In the genomic region with DNA sequence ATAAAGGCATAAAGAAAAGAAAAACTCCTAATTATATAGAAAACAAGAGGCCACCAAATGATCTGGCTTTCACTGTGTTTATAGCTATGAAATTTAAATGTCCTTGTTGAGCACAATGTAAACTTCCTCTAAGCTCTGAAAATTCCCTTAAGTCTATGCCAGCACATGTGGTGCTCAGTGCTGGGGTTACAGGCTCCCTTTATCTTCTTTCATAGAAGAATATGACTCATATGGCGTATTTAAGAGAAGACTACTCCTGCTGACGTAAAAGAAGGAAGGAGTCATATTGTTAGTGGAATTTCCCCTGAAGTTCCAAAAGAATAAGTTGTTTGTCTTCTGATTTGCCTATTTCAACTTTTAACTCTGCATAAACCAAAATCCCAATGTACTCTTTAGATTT, we compare ENCODE assay signal across 9 cellular contexts. TPM values are rescaled to one million over a fixed set of nuclear protein-coding genes. Genes with fewer than 3 reads are reported as not detected.
A peak's percentile ranks its signal among the peaks of the same experiment; 100 is the strongest.
DNase-seq lines count a peak whose midpoint lies in the region; ATAC-seq and TF ChIP-seq lines count a peak whose summit lies in the region.
"Had no signal": no experiment of that assay in that cellular context is flagged by ENCODE, and none has a peak within 500 bp of the region (broad histone marks: within the 10 kb centered on the region; RNA-seq: fewer than 3 reads in every experiment).

No MANE protein-coding gene starts in this region.

- no peak overlapping the region for H2AFZ ChIP-seq in H9 (ENCODE audit: low read length)
- H2AFZ ChIP-seq: parathyroid adenoma had no signal

- no peak overlapping the region for H2BK20ac ChIP-seq in H9 (ENCODE audit: low read depth, low read length, poor library complexity, severe bottlenecking)

- peaks cover 17 to 71% of the 10 kb centered on the region in 2 donors for H3K4me1 Mint-ChIP-seq in immature natural killer cell
- H3K4me1 Mint-ChIP-seq in H9 = no peaks in the 10 kb centered on the region

- H3K56ac ChIP-seq in H9 (ENCODE audit: insufficient read length, low read depth, low read length) = no peak overlapping the region

- H4K20me1 ChIP-seq in H9 (ENCODE audit: control insufficient read depth, insufficient read depth, insufficient read length) = no peaks in the 10 kb centered on the region

- no peak overlapping the region for H2BK12ac ChIP-seq in H9 (ENCODE audit: insufficient read length, low read depth, low read length)

- H3K9me3 Mint-ChIP-seq in immature natural killer cell (no peaks in the 10 kb centered on the region), H9 (no peaks in the 10 kb centered on the region)

- H3K36me3 Mint-ChIP-seq in immature natural killer cell (peaks cover 0 to 10% (median 6%) of the 10 kb centered on the region in 3 donors), H9 (ENCODE audit: insufficient read depth in 1 of 3, low read depth in 3 of 3) (peaks cover 0 to 12% (median 8%) of the 10 kb centered on the region in 3 experiments; a peak in 5 of 7 replicates)

- ATAC-seq in GM21825 (IDR thresholded peaks at IDR 0.05; ENCODE audit: unreplicated experiment) = peak; percentile 63

- H3K4ac ChIP-seq in H9 (ENCODE audit: low read depth, low read length) = no peak overlapping the region

- peak overlapping the region in 1 of 6 donors; percentile 29 for H3K27ac Mint-ChIP-seq in immature natural killer cell
- H3K27ac Mint-ChIP-seq in H9 = no peak overlapping the region

- H3K27me3 Mint-ChIP-seq in immature natural killer cell (ENCODE audit: low read depth in 3 of 3) (no peaks in the 10 kb centered on the region), H9 (ENCODE audit: low read depth) (no peaks in the 10 kb centered on the region)

- H2BK15ac ChIP-seq in H9 (ENCODE audit: low read depth, low read length) = no peak overlapping the region

- H4K91ac ChIP-seq in H9 (ENCODE audit: insufficient read length, low read depth, low read length) = no peak overlapping the region

- H3K23ac ChIP-seq in H9 (ENCODE audit: insufficient read length, low read depth, low read length) = no peak overlapping the region

- no peak overlapping the region for H2AK5ac ChIP-seq in H9 (ENCODE audit: insufficient read length, low read length)

- no peak overlapping the region for H4K8ac ChIP-seq in H9 (replicated peaks; ENCODE audit: insufficient read length, low read depth, low read length)

- H2BK120ac ChIP-seq in H9 (ENCODE audit: low read depth, low read length, poor library complexity, severe bottlenecking) = no peak overlapping the region

- H2BK5ac ChIP-seq in H9 (ENCODE audit: insufficient read length, low read length) = no peak overlapping the region

- no peak overlapping the region for H3K4me2 ChIP-seq in H9 (ENCODE audit: insufficient read depth, insufficient read length, low read length)

- no peaks in the 10 kb centered on the region for H3K79me2 ChIP-seq in H9 (ENCODE audit: insufficient read depth, low read length)
- H3K79me2 ChIP-seq: parathyroid adenoma had no signal

- TF ChIP-seq CTCF in cardiac fibroblast (IDR thresholded peaks at IDR 0.05; ENCODE audit: low read depth, low read length) (no peak), H9 (conservative IDR thresholded peaks at IDR 0.05) (no peak)

- no peaks in the 10 kb centered on the region for H3K27me3 ChIP-seq in H9 (ENCODE audit: insufficient read depth, low read length)

- H3K79me1 ChIP-seq in H9 (ENCODE audit: insufficient read depth, low read depth, low read length, poor library complexity, severe bottlenecking) = no peaks in the 10 kb centered on the region

- no peak overlapping the region for H3T11ph ChIP-seq in H9 (ENCODE audit: low read length)

- no CpG with 5 or more reads among the region's 2 CpGs for WGBS in H9 (ENCODE audit: extremely low coverage, insufficient read length, low lambda C conversion rate)

- H3K4me3 Mint-ChIP-seq in immature natural killer cell = no peak overlapping the region
- no peak overlapping the region for H3K4me3 Mint-ChIP-seq in H9

- H3K18ac ChIP-seq in H9 (ENCODE audit: insufficient read length, low read depth, low read length) = no peak overlapping the region

- no peaks in the 10 kb centered on the region for H3K4me1 ChIP-seq in H9 (ENCODE audit: insufficient read depth, low read length)

- DNase-seq in ELR (ENCODE audit: low read depth) (peak; percentile 99), NCI-H69 (lab: John Stamatoyannopoulos, UW) (peak; percentile 14), cardiac fibroblast (ENCODE audit: low read depth in 2 of 2) (peak; percentile 98 to 99), non-pigmented ciliary epithelial cell (ENCODE audit: low read depth) (peak; percentile 95), immature natural killer cell (no peak), H9 (no peak), DMS153 treated with DMSO at 0.1 percent for 48 hours (lab: John Stamatoyannopoulos, UW; ENCODE audit: unreplicated experiment) (no peak)

- H4K5ac ChIP-seq in H9 (ENCODE audit: insufficient read length, low read depth, low read length) = no peak overlapping the region

- H3K23me2 ChIP-seq in H9 (ENCODE audit: insufficient read length, low read depth, low read length, poor library complexity, severe bottlenecking) = no peaks in the 10 kb centered on the region

- no peak overlapping the region for H3K9ac ChIP-seq in H9 (ENCODE audit: extremely low read depth, insufficient read length, low read length)
- H3K9ac ChIP-seq: parathyroid adenoma had no signal

- no peak overlapping the region for H3K14ac ChIP-seq in H9 (ENCODE audit: insufficient read depth, low read length)

- no peak overlapping the region for H3K4me3 ChIP-seq in cardiac fibroblast (replicated peaks in 1 of 2; ENCODE audit: low read depth in 2 of 2, low read length in 2 of 2)

- no peaks in the 10 kb centered on the region for H3K9me3 ChIP-seq in H9 (ENCODE audit: control insufficient read depth, low read depth, low read length)

- H3K27ac ChIP-seq in H9 (ENCODE audit: insufficient read length, low read depth, low read length) = no peak overlapping the region
- H3K27ac ChIP-seq: parathyroid adenoma had no signal

RNA-seq across cellular contexts. Expression of gene RNF145, which starts 30.4 kb away (rescaled TPM):
- polyA plus RNA-seq in immature natural killer cell = 10 to 100 TPM in 1 of 3 donors, 1 to 10 TPM in 2; 4.3 to 11.1 (median 5.9) TPM
- total RNA-seq in H9 (2021) = 59.1 and 61.4 TPM in 2 replicates

Comparison
In these comparisons a context has a peak if more than half of its experiments do, and no peak if none do; other contexts are left out.
1. DNase-seq: peak in ELR (single experiment), NCI-H69 (single experiment), cardiac fibroblast (2 of 2) and non-pigmented ciliary epithelial cell (single experiment); none in immature natural killer cell (0 of 3), H9 (single experiment) and DMS153 treated with DMSO at 0.1 percent for 48 hours (single experiment).